Comparison of ENCODE assay signal across 1 cellular context in the genomic region with DNA sequence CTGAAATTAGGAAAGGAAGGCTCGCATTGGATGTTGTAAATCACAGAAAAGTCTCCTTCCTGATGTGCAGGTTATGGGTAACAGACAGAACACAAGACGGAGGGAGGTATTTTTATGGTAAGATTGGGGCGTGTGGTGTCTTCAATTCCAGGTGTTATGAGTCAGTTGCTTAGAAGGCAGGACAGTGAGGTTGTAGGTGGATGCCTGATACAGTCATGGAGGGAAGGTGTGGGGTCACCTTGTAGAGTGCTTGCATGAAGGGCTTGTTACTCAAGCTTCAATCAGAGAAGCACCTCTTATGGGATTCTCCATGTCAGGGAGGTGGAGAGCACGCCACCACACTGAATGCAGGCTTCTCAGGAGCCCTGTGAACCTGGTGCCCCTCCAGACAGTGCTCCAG.
TF ChIP-seq lines count a peak whose summit lies in the region.

No MANE protein-coding gene starts in this region.

TF ChIP-seq in WTC11, 78 proteins besides CTCF, POLR2A, EP300 and RAD21 (continued from another document):
- TF ChIP-seq, protein P1, sequence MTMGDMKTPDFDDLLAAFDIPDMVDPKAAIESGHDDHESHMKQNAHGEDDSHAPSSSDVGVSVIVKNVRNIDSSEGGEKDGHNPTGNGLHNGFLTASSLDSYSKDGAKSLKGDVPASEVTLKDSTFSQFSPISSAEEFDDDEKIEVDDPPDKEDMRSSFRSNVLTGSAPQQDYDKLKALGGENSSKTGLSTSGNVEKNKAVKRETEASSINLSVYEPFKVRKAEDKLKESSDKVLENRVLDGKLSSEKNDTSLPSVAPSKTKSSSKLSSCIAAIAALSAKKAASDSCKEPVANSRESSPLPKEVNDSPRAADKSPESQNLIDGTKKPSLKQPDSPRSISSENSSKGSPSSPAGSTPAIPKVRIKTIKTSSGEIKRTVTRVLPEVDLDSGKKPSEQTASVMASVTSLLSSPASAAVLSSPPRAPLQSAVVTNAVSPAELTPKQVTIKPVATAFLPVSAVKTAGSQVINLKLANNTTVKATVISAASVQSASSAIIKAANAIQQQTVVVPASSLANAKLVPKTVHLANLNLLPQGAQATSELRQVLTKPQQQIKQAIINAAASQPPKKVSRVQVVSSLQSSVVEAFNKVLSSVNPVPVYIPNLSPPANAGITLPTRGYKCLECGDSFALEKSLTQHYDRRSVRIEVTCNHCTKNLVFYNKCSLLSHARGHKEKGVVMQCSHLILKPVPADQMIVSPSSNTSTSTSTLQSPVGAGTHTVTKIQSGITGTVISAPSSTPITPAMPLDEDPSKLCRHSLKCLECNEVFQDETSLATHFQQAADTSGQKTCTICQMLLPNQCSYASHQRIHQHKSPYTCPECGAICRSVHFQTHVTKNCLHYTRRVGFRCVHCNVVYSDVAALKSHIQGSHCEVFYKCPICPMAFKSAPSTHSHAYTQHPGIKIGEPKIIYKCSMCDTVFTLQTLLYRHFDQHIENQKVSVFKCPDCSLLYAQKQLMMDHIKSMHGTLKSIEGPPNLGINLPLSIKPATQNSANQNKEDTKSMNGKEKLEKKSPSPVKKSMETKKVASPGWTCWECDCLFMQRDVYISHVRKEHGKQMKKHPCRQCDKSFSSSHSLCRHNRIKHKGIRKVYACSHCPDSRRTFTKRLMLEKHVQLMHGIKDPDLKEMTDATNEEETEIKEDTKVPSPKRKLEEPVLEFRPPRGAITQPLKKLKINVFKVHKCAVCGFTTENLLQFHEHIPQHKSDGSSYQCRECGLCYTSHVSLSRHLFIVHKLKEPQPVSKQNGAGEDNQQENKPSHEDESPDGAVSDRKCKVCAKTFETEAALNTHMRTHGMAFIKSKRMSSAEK (CRISPR knock-in tag; IDR thresholded peaks at IDR 0.05; ENCODE audit: borderline replicate concordance) = no peak
- TF ChIP-seq ZNF423 (CRISPR knock-in tag; IDR thresholded peaks at IDR 0.05) (no peak), ZNF232 (CRISPR knock-in tag; IDR thresholded peaks at IDR 0.05) (no peak), PRRX2 (CRISPR knock-in tag; IDR thresholded peaks at IDR 0.05) (no peak), IRF1 (CRISPR knock-in tag; IDR thresholded peaks at IDR 0.05) (no peak), GABPB1 (CRISPR knock-in tag; IDR thresholded peaks at IDR 0.05) (no peak)
TF ChIP-seq in WTC11: peak in this region for 0.
